16 cellular contexts compared by ENCODE assay signal in the genomic region with DNA sequence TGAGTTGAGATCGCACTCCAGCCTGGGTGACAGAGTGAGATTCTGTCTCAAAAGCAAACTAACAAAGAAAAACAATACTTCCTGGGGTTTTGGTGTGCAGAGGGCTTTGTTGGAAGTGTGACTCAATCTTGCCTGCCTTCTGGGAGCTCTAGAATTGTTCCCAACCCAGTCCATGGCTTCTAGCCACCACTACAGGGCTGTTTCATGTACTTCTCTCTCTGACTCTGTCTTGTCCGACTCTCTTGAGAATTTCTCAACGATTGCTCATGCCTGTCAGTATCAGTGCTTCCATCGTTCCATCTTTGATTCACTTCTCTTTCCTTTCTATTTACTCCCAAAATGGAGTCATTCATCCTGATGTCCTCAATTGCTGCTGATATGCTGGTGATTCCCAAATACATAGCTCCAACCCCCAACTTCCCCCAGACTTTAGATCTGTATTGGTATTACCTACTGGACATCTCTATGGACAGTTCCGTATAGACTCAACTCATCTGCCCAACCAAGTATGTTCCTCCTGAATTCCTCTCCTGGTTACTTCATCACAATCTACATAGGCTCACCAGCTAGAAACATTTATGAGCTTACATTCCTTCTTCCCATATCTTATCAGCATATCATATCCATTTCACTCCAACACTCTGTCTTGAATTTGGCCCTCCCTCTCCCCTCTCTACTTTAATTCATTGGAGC. TPM values are rescaled to one million over a fixed set of nuclear protein-coding genes. Genes with fewer than 3 reads are reported as not detected.
DNase-seq lines count a peak whose midpoint lies in the region; ATAC-seq, FAIRE-seq and TF ChIP-seq lines count a peak whose summit lies in the region.
"Had no signal": no experiment of that assay in that cellular context is flagged by ENCODE, and none has a peak within 500 bp of the region (broad histone marks: within the 10 kb centered on the region; RNA-seq: fewer than 3 reads in every experiment).

No MANE protein-coding gene starts in this region.

- H3K9ac ChIP-seq in astrocyte (ENCODE audit: low read length) (peak overlapping the region; percentile 34), smooth muscle cell (ENCODE audit: low read depth) (no peak overlapping the region)

- intact Hi-C loops in activated CD4-positive, alpha-beta T cell treated with anti-CD3 and anti-CD28 coated beads, Interleukin-2, amount 10 ng/mL, durations not matched to agents 24 days and 14 days (cut with micrococcal nuclease) = no loop called here

- H3K9me3 ChIP-seq in astrocyte (ENCODE audit: insufficient read depth, low read depth, low read length) (no peaks in the 10 kb centered on the region), smooth muscle cell (replicated peaks; ENCODE audit: low read depth) (no peaks in the 10 kb centered on the region), small intestine (ENCODE audit: control insufficient read depth, low read depth) (no peaks in the 10 kb centered on the region)
- H3K9me3 ChIP-seq: A549, mucosa of descending colon, thyroid gland had no signal

- DNase-seq in activated CD4-positive, alpha-beta T cell treated with anti-CD3 and anti-CD28 coated beads, Interleukin-2, amount 10 ng/mL, durations not matched to agents 24 days and 14 days = no peak
- no peak for DNase-seq in activated CD4-positive, alpha-beta T cell treated with anti-CD3 and anti-CD28 coated beads for 48 hours
- DNase-seq in astrocyte (ENCODE audit: low read depth) = peak; percentile 92
- peak; percentile 62 for DNase-seq in fibroblast of villous mesenchyme (ENCODE audit: low read depth)
- no peak for DNase-seq in smooth muscle cell (lab: John Stamatoyannopoulos, UW; ENCODE audit: unreplicated experiment)
- no peak for DNase-seq in HEK293T (ENCODE audit: extremely low spot score)
- no peak for DNase-seq in T-cell
- no peak for DNase-seq in small intestine
- DNase-seq: activated CD8-positive, alpha-beta memory T cell treated with anti-CD3 and anti-CD28 coated beads for 24 hours; activated naive CD4-positive, alpha-beta T cell treated with anti-CD3 and anti-CD28 coated beads, Interleukin-2, amount 10 ng/mL, durations not matched to agents 7 days and 5 days; DMS79; mucosa of descending colon; right cardiac atrium; thyroid gland had no signal

- peaks cover 32% of the 10 kb centered on the region for H3K79me2 ChIP-seq in astrocyte (ENCODE audit: insufficient read depth, low read length)
- peaks cover 18% of the 10 kb centered on the region for H3K79me2 ChIP-seq in smooth muscle cell (ENCODE audit: low read depth)

- peaks cover 39% of the 10 kb centered on the region for H3K36me3 Mint-ChIP-seq in activated CD4-positive, alpha-beta T cell treated with anti-CD3 and anti-CD28 coated beads, Interleukin-2, amount 10 ng/mL, durations not matched to agents 24 days and 14 days (ENCODE audit: low read depth)
- H3K36me3 Mint-ChIP-seq in astrocyte (ENCODE audit: low read depth, unreplicated experiment) (peaks cover 24% of the 10 kb centered on the region), T-cell (peaks cover 13% of the 10 kb centered on the region)

- H3K27ac ChIP-seq in astrocyte (ENCODE audit: low read depth, low read length) (peak overlapping the region; percentile 77), smooth muscle cell (ENCODE audit: low read depth) (peak overlapping the region; percentile 61), small intestine (ENCODE audit: low read depth in 1 of 2, low read length in 1 of 2) (no peak overlapping the region)
- H3K27ac ChIP-seq: A549, thyroid gland had no signal

- peaks cover 53% of the 10 kb centered on the region for H3F3A ChIP-seq in smooth muscle cell (ENCODE audit: low read depth)

- ATAC-seq in T-cell (replicated peaks in 1 of 4) = no peak
- ATAC-seq: A549, mucosa of descending colon, right cardiac atrium had no signal

- H3K4me1 ChIP-seq in astrocyte (ENCODE audit: insufficient read depth, low read length) = peaks cover 61% of the 10 kb centered on the region
- H3K4me1 ChIP-seq in smooth muscle cell (ENCODE audit: low read depth) = peaks cover 18% of the 10 kb centered on the region
- peaks cover 9 to 12% of the 10 kb centered on the region in 2 donors for H3K4me1 ChIP-seq in small intestine (ENCODE audit: control insufficient read depth in 2 of 2, insufficient read depth in 1 of 2, low read depth in 1 of 2, low read length in 1 of 2)

- no peak overlapping the region for H3K4me3 Mint-ChIP-seq in activated CD4-positive, alpha-beta T cell treated with anti-CD3 and anti-CD28 coated beads, Interleukin-2, amount 10 ng/mL, durations not matched to agents 24 days and 14 days
- H3K4me3 Mint-ChIP-seq in astrocyte (ENCODE audit: unreplicated experiment) = peak overlapping the region; percentile 15
- H3K4me3 Mint-ChIP-seq in T-cell = no peak overlapping the region
- H3K4me3 Mint-ChIP-seq: activated naive CD4-positive, alpha-beta T cell treated with anti-CD3 and anti-CD28 coated beads, Interleukin-2, amount 10 ng/mL, durations not matched to agents 7 days and 5 days had no signal

- peaks cover 23% of the 10 kb centered on the region for H3K4me1 Mint-ChIP-seq in activated CD4-positive, alpha-beta T cell treated with anti-CD3 and anti-CD28 coated beads, Interleukin-2, amount 10 ng/mL, durations not matched to agents 24 days and 14 days
- peaks cover 49% of the 10 kb centered on the region for H3K4me1 Mint-ChIP-seq in astrocyte (ENCODE audit: low read depth, unreplicated experiment)
- peaks cover 23 to 36% (median 25%) of the 10 kb centered on the region in 3 donors for H3K4me1 Mint-ChIP-seq in T-cell

- H4K20me1 ChIP-seq in astrocyte (ENCODE audit: insufficient read depth, low read length) = peaks cover 54% of the 10 kb centered on the region
- H4K20me1 ChIP-seq in smooth muscle cell (ENCODE audit: low read depth) = peaks cover 25% of the 10 kb centered on the region

- no peak overlapping the region for H2AFZ ChIP-seq in astrocyte (ENCODE audit: low read depth, low read length)
- H2AFZ ChIP-seq in smooth muscle cell (ENCODE audit: low read depth) = no peak overlapping the region

- peak; percentile 89 for FAIRE-seq in astrocyte (lab: Jason Lieb, UNC)
- no peak for FAIRE-seq in small intestine (lab: Jason Lieb, UNC)
- FAIRE-seq: A549 had no signal

- no peaks in the 10 kb centered on the region for H3K9me3 Mint-ChIP-seq in activated CD4-positive, alpha-beta T cell treated with anti-CD3 and anti-CD28 coated beads, Interleukin-2, amount 10 ng/mL, durations not matched to agents 24 days and 14 days
- H3K9me3 Mint-ChIP-seq in astrocyte (ENCODE audit: unreplicated experiment) (no peaks in the 10 kb centered on the region), T-cell (no peaks in the 10 kb centered on the region)
- H3K9me3 Mint-ChIP-seq: activated naive CD4-positive, alpha-beta T cell treated with anti-CD3 and anti-CD28 coated beads, Interleukin-2, amount 10 ng/mL, durations not matched to agents 7 days and 5 days had no signal

- WGBS in smooth muscle cell (ENCODE audit: low lambda C conversion rate) = 79% methylated on average over 5 of the region's 5 CpGs
- 86 to 90% (median 89%) methylated on average over 5 of the region's 5 CpGs for WGBS in small intestine, 3 donors

- peak overlapping the region; percentile 67 for H3K4me2 ChIP-seq in astrocyte (ENCODE audit: low read length)
- H3K4me2 ChIP-seq in smooth muscle cell = no peak overlapping the region
- H3K4me2 ChIP-seq: A549 had no signal

- H3K27me3 ChIP-seq in astrocyte (ENCODE audit: insufficient read depth, low read length) = no peaks in the 10 kb centered on the region
- H3K27me3 ChIP-seq in smooth muscle cell (ENCODE audit: low read depth) = no peaks in the 10 kb centered on the region
- no peaks in the 10 kb centered on the region for H3K27me3 ChIP-seq in small intestine (ENCODE audit: control insufficient read depth in 2 of 2, insufficient read depth in 2 of 2, low read length in 2 of 2)
- H3K27me3 ChIP-seq: thyroid gland had no signal

- H3K27ac Mint-ChIP-seq in activated CD4-positive, alpha-beta T cell treated with anti-CD3 and anti-CD28 coated beads, Interleukin-2, amount 10 ng/mL, durations not matched to agents 24 days and 14 days = peak overlapping the region; percentile 56
- H3K27ac Mint-ChIP-seq in astrocyte (ENCODE audit: unreplicated experiment) (peak overlapping the region; percentile 14), T-cell (no peak overlapping the region)
- H3K27ac Mint-ChIP-seq: activated naive CD4-positive, alpha-beta T cell treated with anti-CD3 and anti-CD28 coated beads, Interleukin-2, amount 10 ng/mL, durations not matched to agents 7 days and 5 days had no signal

- CTCF ChIA-PET in HEK293T (lab: Yijun Ruan, JAX) (interaction anchor here (1.1 kb wide), 1 partner anchor 29 kb away, joined by 3 read pairs; no protein-coding TSS in a partner anchor), T-cell (lab: Charles Lee) (interaction anchor here in 1 of 2 donors (0.7 kb wide), 1 partner anchor 55 kb away, joined by 3 read pairs; no protein-coding TSS in a partner anchor)

- POLR2A ChIA-PET in HEK293T (lab: Yijun Ruan, JAX) (interaction anchor here (3.0 kb wide), 1 partner anchor 13 kb away, joined by 13 read pairs; a partner anchor contains a TSS), T-cell (lab: Charles Lee) (no interaction called here)

- H3K4me3 ChIP-seq in astrocyte (ENCODE audit: insufficient read depth, low read depth, low read length) = no peak overlapping the region
- H3K4me3 ChIP-seq in fibroblast of villous mesenchyme (ENCODE audit: low read depth, low read length) = no peak overlapping the region
- H3K4me3 ChIP-seq in smooth muscle cell = no peak overlapping the region
- no peak overlapping the region for H3K4me3 ChIP-seq in small intestine (ENCODE audit: low read depth in 1 of 2, low read length in 2 of 2)
- H3K4me3 ChIP-seq: A549, mucosa of descending colon, thyroid gland had no signal

- TF ChIP-seq CTCF in astrocyte (IDR thresholded peaks at IDR 0.05; ENCODE audit: insufficient read depth, low read depth, low read length) = no peak
- no peak for TF ChIP-seq CTCF in fibroblast of villous mesenchyme (IDR thresholded peaks at IDR 0.05; ENCODE audit: insufficient read depth, low read depth, low read length)
- no peak for TF ChIP-seq CTCF in smooth muscle cell (IDR thresholded peaks at IDR 0.05; ENCODE audit: borderline replicate concordance, insufficient read depth, poor library complexity, severe bottlenecking)

- no peaks in the 10 kb centered on the region for H3K27me3 Mint-ChIP-seq in activated CD4-positive, alpha-beta T cell treated with anti-CD3 and anti-CD28 coated beads, Interleukin-2, amount 10 ng/mL, durations not matched to agents 24 days and 14 days
- H3K27me3 Mint-ChIP-seq in astrocyte (ENCODE audit: low read depth, unreplicated experiment) (no peaks in the 10 kb centered on the region), T-cell (no peaks in the 10 kb centered on the region)
- H3K27me3 Mint-ChIP-seq: activated naive CD4-positive, alpha-beta T cell treated with anti-CD3 and anti-CD28 coated beads, Interleukin-2, amount 10 ng/mL, durations not matched to agents 7 days and 5 days had no signal

- H3K36me3 ChIP-seq in astrocyte (ENCODE audit: insufficient read depth, low read length) (peaks cover 15% of the 10 kb centered on the region), smooth muscle cell (ENCODE audit: low read depth) (no peaks in the 10 kb centered on the region), small intestine (ENCODE audit: control insufficient read depth in 2 of 2, insufficient read depth in 2 of 2, low read length in 2 of 2) (peaks cover 12 to 16% of the 10 kb centered on the region in 2 donors)

RNA-seq across cellular contexts. Expression of a gene that starts 1.8 kb away (rescaled TPM):
- 241 and 242 TPM in 2 replicates for total RNA-seq in activated CD4-positive, alpha-beta T cell treated with anti-CD3 and anti-CD28 coated beads, Interleukin-2, amount 10 ng/mL, durations not matched to agents 24 days and 14 days
- total RNA-seq in astrocyte = 603 and 613 TPM in 2 replicates
- 375 and 469 TPM in 2 replicates for total RNA-seq in fibroblast of villous mesenchyme
- 444 and 464 TPM in 2 replicates for total RNA-seq in smooth muscle cell
- polyA plus RNA-seq in smooth muscle cell = 772 and 784 TPM in 2 replicates
- 100 to 1,000 TPM; 124 to 196 (median 188) TPM for total RNA-seq in T-cell
- 100 to 1,000 TPM; 240 to 283 (median 280) TPM for polyA plus RNA-seq in small intestine

RNA-seq across cellular contexts. Expression of a gene that starts 13.2 kb away (rescaled TPM):
- total RNA-seq in activated CD4-positive, alpha-beta T cell treated with anti-CD3 and anti-CD28 coated beads, Interleukin-2, amount 10 ng/mL, durations not matched to agents 24 days and 14 days = 66.9 and 67.6 TPM in 2 replicates
- total RNA-seq in astrocyte (61.1 and 70.9 TPM in 2 replicates), fibroblast of villous mesenchyme (33.5 and 51.0 TPM in 2 replicates), smooth muscle cell (34.6 and 40.4 TPM in 2 replicates), T-cell (100 to 1,000 TPM; 112 to 145 (median 125) TPM)
- polyA plus RNA-seq in smooth muscle cell (46.3 and 69.1 TPM in 2 replicates), small intestine (10 to 100 TPM; 43.7 to 93.5 (median 61.6) TPM)

RNA-seq across cellular contexts. Expression of a gene that starts 17.6 kb away (rescaled TPM):
- 49.0 and 54.5 TPM in 2 replicates for total RNA-seq in activated CD4-positive, alpha-beta T cell treated with anti-CD3 and anti-CD28 coated beads, Interleukin-2, amount 10 ng/mL, durations not matched to agents 24 days and 14 days
- 107 and 110 TPM in 2 replicates for total RNA-seq in astrocyte
- 39.3 and 46.1 TPM in 2 replicates for total RNA-seq in fibroblast of villous mesenchyme
- total RNA-seq in smooth muscle cell = 40.2 and 42.5 TPM in 2 replicates
- polyA plus RNA-seq in smooth muscle cell = 87.7 and 122 TPM in 2 replicates
- total RNA-seq in T-cell = 10 to 100 TPM; 33.8 to 60.2 (median 51.2) TPM
- 10 to 100 TPM; 33.5 to 35.6 (median 35.0) TPM for polyA plus RNA-seq in small intestine

RNA-seq across cellular contexts. Expression of a gene that starts 37.7 kb away (rescaled TPM):
- total RNA-seq in activated CD4-positive, alpha-beta T cell treated with anti-CD3 and anti-CD28 coated beads, Interleukin-2, amount 10 ng/mL, durations not matched to agents 24 days and 14 days = 72.2 and 74.7 TPM in 2 replicates
- total RNA-seq in astrocyte = 20.8 and 22.6 TPM in 2 replicates
- 28.0 and 30.7 TPM in 2 replicates for total RNA-seq in fibroblast of villous mesenchyme
- 23.5 and 25.3 TPM in 2 replicates for total RNA-seq in smooth muscle cell
- polyA plus RNA-seq in smooth muscle cell = 32.3 and 50.4 TPM in 2 replicates
- 10 to 100 TPM; 57.8 to 74.3 (median 72.3) TPM for total RNA-seq in T-cell
- 10 to 100 TPM; 33.8 to 43.4 (median 34.3) TPM for polyA plus RNA-seq in small intestine

RNA-seq across cellular contexts. Expression of a gene that starts 56.6 kb away (rescaled TPM):
- not detected in 2 replicates for total RNA-seq in activated CD4-positive, alpha-beta T cell treated with anti-CD3 and anti-CD28 coated beads, Interleukin-2, amount 10 ng/mL, durations not matched to agents 24 days and 14 days
- 0.23 TPM in 1 of 2 replicates, not detected in the other for total RNA-seq in astrocyte
- not detected in 2 replicates for total RNA-seq in fibroblast of villous mesenchyme
- total RNA-seq in smooth muscle cell = not detected in 2 replicates
- 0.70 TPM in 1 of 2 replicates, not detected in the other for polyA plus RNA-seq in smooth muscle cell
- total RNA-seq in T-cell = under 1 TPM in 3 of 5 donors, not detected in 2; 0.10 to 0.23 (median 0.16) TPM
- 1 to 10 TPM; 1.4 to 3.2 (median 1.8) TPM for polyA plus RNA-seq in small intestine
- total RNA-seq: right cardiac atrium; T-helper 1 cell treated with Interleukin-12 subunit alpha and Interleukin-12 subunit beta and Interleukin-4 antibody, amounts not matched to agents 30 ng/mL and 1 ng/mL, for 36 hours had no signal

Comparison
In these comparisons a context has a peak if more than half of its experiments do, and no peak if none do; other contexts are left out.
1. DNase-seq: peak in astrocyte (single experiment) and fibroblast of villous mesenchyme (single experiment); none in activated CD4-positive, alpha-beta T cell treated with anti-CD3 and anti-CD28 coated beads, Interleukin-2, amount 10 ng/mL, durations not matched to agents 24 days and 14 days (single experiment), activated CD4-positive, alpha-beta T cell treated with anti-CD3 and anti-CD28 coated beads for 48 hours (single experiment), smooth muscle cell (single experiment), HEK293T (single experiment), T-cell (0 of 34) and small intestine (single experiment).
2. H3K27ac Mint-ChIP-seq: peak in activated CD4-positive, alpha-beta T cell treated with anti-CD3 and anti-CD28 coated beads, Interleukin-2, amount 10 ng/mL, durations not matched to agents 24 days and 14 days (single experiment) and astrocyte (single experiment); none in T-cell (0 of 2).
3. H3K27ac ChIP-seq: peak in astrocyte (single experiment) and smooth muscle cell (single experiment); none in small intestine (0 of 2).